7 cellular contexts compared by ENCODE assay signal in genomic region chr11:88424881-88425280, GRCh38.
"Had no signal": no experiment of that assay in that cellular context is flagged by ENCODE, and none has a peak within 500 bp of the region (broad histone marks: within the 10 kb centered on the region; RNA-seq: fewer than 3 reads in every experiment).

No MANE protein-coding gene starts in this region.

- H3K27ac ChIP-seq: neural progenitor cell, pancreas, thyroid gland had no signal

- ATAC-seq: pancreas had no signal

- H3K27ac Mint-ChIP-seq: endodermal cell, neural progenitor cell had no signal

- H3K9me3 ChIP-seq: pancreas, thyroid gland had no signal

- DNase-seq: activated T-cell treated with anti-CD3 and anti-CD28 coated beads, Interleukin-2, amount 50 U/mL, for 1 hour; anterior cingulate cortex; endodermal cell; erythroblast; pancreas; thyroid gland had no signal

- H3K36me3 ChIP-seq: neural progenitor cell, pancreas, thyroid gland had no signal

- H3K9me3 Mint-ChIP-seq: endodermal cell, neural progenitor cell had no signal

- H3K27me3 ChIP-seq: neural progenitor cell, pancreas, thyroid gland had no signal

- H3K36me3 Mint-ChIP-seq: neural progenitor cell had no signal

- H3K4me3 Mint-ChIP-seq: endodermal cell, neural progenitor cell had no signal

- H3K4me1 ChIP-seq: pancreas had no signal

- H3K4me3 ChIP-seq: neural progenitor cell, pancreas, thyroid gland had no signal
